22 cellular contexts compared by ENCODE assay signal in the genomic region with DNA sequence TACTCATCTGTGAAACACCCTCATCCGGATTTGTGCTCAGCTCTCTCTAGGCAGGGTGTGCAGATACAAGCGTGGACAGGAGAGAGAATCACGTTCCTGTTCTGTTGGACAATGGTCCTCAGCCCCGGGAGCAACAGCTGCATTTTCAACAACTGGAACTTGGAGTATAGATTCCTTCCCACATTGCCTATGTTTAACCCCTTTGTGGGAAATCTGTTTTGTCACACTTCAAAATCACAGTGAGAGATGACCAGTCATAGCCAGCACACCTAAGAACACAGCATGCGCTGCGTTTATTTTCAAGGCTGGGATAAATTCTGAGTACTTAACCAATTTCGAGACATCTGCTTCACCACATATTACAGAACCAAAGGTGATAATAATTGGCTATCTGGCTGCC.
"Had no signal": no experiment of that assay in that cellular context is flagged by ENCODE, and none has a peak within 500 bp of the region (broad histone marks: within the 10 kb centered on the region; RNA-seq: fewer than 3 reads in every experiment).

No MANE protein-coding gene starts in this region.

- H3K4me3 Mint-ChIP-seq: activated B cell treated with CpG ODN at 0.5 μM for 24 hours; activated CD8-positive, alpha-beta T cell treated with anti-CD3 and anti-CD28 coated beads for 36 hours; neural progenitor cell; stimulated activated naive CD8-positive, alpha-beta T cell treated with anti-CD3 and anti-CD28 coated beads, Interleukin-15, amount 100 ng/mL, for 72 hours; T-helper 2 cell treated with Interferon-gamma antibody and Interleukin-4, amounts not matched to agents 5 μg/mL and 100 μg/mL, for 36 hours had no signal

- H3K27me3 Mint-ChIP-seq: activated B cell treated with CpG ODN at 0.5 μM for 24 hours; activated CD8-positive, alpha-beta T cell treated with anti-CD3 and anti-CD28 coated beads for 36 hours; stimulated activated naive CD8-positive, alpha-beta T cell treated with anti-CD3 and anti-CD28 coated beads, Interleukin-15, amount 100 ng/mL, for 72 hours had no signal

- H3K27ac ChIP-seq: breast epithelium, left ventricle myocardium inferior, neural progenitor cell, right atrium auricular region, upper lobe of left lung, vagina had no signal

- H3K9ac ChIP-seq: neural progenitor cell had no signal

- H3K36me3 ChIP-seq: breast epithelium had no signal

- H3K4me1 ChIP-seq: breast epithelium, neural progenitor cell, right atrium auricular region, vagina had no signal

- H3K4me2 ChIP-seq: neural progenitor cell had no signal

- ATAC-seq: activated CD8-positive, alpha-beta T cell treated with anti-CD3 and anti-CD28 coated beads for 36 hours; activated naive CD4-positive, alpha-beta T cell treated with anti-CD3 and anti-CD28 coated beads, Interleukin-2, amount 50 U/mL, for 72 hours; stimulated activated naive CD8-positive, alpha-beta T cell treated with anti-CD3 and anti-CD28 coated beads, Interleukin-15, amount 100 ng/mL, for 72 hours had no signal

- H2AFZ ChIP-seq: neural progenitor cell had no signal

- H3K9me3 ChIP-seq: breast epithelium, left ventricle myocardium inferior, right atrium auricular region, upper lobe of left lung, vagina had no signal

- DNase-seq: activated B cell treated with CpG ODN at 0.5 μM for 24 hours; activated CD4-positive, alpha-beta T cell treated with anti-CD3 and anti-CD28 coated beads, Interleukin-2, amount 50 U/mL, for 1 hour; activated CD8-positive, alpha-beta T cell treated with anti-CD3 and anti-CD28 coated beads for 36 hours; activated naive CD4-positive, alpha-beta T cell; activated T-cell treated with anti-CD3 and anti-CD28 coated beads, Interleukin-2, amount 50 U/mL, for 48 hours; effector CD8-positive, alpha-beta T cell; left ventricle myocardium inferior; mesendoderm; stimulated activated CD4-positive, alpha-beta T cell treated with anti-CD3 and anti-CD28 coated beads, Interleukin-15, amount 100 ng/mL, for 24 hours; stimulated activated CD4-positive, alpha-beta T cell treated with anti-CD3 and anti-CD28 coated beads, Interleukin-2, amount 100 ng/mL, for 24 hours; stimulated activated naive CD8-positive, alpha-beta T cell treated with anti-CD3 and anti-CD28 coated beads, Interleukin-15, amount 100 ng/mL, for 72 hours; substantia nigra; T-helper 1 cell; upper lobe of left lung had no signal

- H3K27ac Mint-ChIP-seq: activated CD8-positive, alpha-beta T cell treated with anti-CD3 and anti-CD28 coated beads for 36 hours; activated naive CD4-positive, alpha-beta T cell treated with anti-CD3 and anti-CD28 coated beads, Interleukin-2, amount 50 U/mL, for 72 hours; activated T-helper 2 cell treated with anti-CD3 and anti-CD28 coated beads, Interferon-gamma antibody, Interleukin-2, Interleukin-4, amounts not matched to agents 10 μg/mL and 5 μg/mL and 100 μg/mL, durations not matched to agents 14 hours and 24 hours and 36 hours; neural progenitor cell; T-helper 2 cell treated with Interferon-gamma antibody and Interleukin-4, amounts not matched to agents 5 μg/mL and 100 μg/mL, for 36 hours had no signal

- H3K4me3 ChIP-seq: breast epithelium, left ventricle myocardium inferior, lung, neural progenitor cell, right atrium auricular region, upper lobe of left lung, vagina had no signal

- H3K9me3 Mint-ChIP-seq: activated B cell treated with CpG ODN at 0.5 μM for 24 hours; activated CD8-positive, alpha-beta T cell treated with anti-CD3 and anti-CD28 coated beads for 36 hours; activated naive CD4-positive, alpha-beta T cell treated with anti-CD3 and anti-CD28 coated beads, Interleukin-2, amount 50 U/mL, for 72 hours; activated T-helper 2 cell treated with anti-CD3 and anti-CD28 coated beads, Interferon-gamma antibody, Interleukin-2, Interleukin-4, amounts not matched to agents 10 μg/mL and 5 μg/mL and 100 μg/mL, durations not matched to agents 14 hours and 24 hours and 36 hours; neural progenitor cell; stimulated activated naive CD8-positive, alpha-beta T cell treated with anti-CD3 and anti-CD28 coated beads, Interleukin-15, amount 100 ng/mL, for 72 hours; T-helper 2 cell treated with Interferon-gamma antibody and Interleukin-4, amounts not matched to agents 5 μg/mL and 100 μg/mL, for 36 hours had no signal

- H3K36me3 Mint-ChIP-seq: activated naive CD4-positive, alpha-beta T cell treated with anti-CD3 and anti-CD28 coated beads, Interleukin-2, amount 50 U/mL, for 72 hours had no signal

- H3K27me3 ChIP-seq: breast epithelium, neural progenitor cell, right atrium auricular region, upper lobe of left lung, vagina had no signal
